ENCODE assay signal across 22 cellular contexts in the genomic region with DNA sequence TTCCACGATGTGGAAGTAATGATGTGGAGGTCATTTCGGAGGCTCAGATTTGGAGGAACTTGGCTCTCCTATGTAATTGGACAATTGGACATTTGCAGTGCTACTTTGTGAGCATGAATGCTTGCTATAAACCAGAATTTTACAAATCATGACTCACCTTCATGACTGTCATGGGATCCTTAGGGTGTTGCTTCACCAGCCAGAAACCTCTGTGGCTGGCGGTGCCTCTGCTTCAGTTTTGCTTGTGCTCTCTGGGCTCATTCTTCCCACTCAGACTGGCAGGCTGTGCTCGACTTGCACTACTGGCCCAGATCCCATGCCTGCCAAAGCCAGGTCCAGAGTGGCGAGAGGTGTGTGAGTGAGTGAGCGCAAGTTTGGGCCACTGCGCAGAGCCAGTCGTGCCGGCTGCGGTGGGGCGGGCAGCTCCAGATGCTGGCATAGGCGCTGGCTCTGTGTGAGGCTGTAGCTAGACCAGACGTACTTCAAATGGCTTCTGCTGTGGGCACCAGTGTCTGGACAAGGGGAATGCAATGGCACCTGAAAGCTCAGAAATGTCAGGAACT.
"Had no signal": no experiment of that assay in that cellular context is flagged by ENCODE, and none has a peak within 500 bp of the region (broad histone marks: within the 10 kb centered on the region; RNA-seq: fewer than 3 reads in every experiment).

No MANE protein-coding gene starts in this region.

- H3K27me3 ChIP-seq: body of pancreas, gastroesophageal sphincter, pancreas, tibial artery, vagina had no signal

- H3K4me3 Mint-ChIP-seq: activated CD8-positive, alpha-beta memory T cell treated with anti-CD3 and anti-CD28 coated beads, Interleukin-2, amount 10 ng/mL, durations not matched to agents 7 days and 5 days; activated naive CD4-positive, alpha-beta T cell treated with anti-CD3 and anti-CD28 coated beads, Interleukin-2, amount 50 U/mL, for 24 hours; activated T-cell treated with anti-CD3 and anti-CD28 coated beads, Interleukin-2, amount 50 U/mL, for 24 hours; naive thymus-derived CD4-positive, alpha-beta T cell; stimulated activated effector memory CD8-positive, alpha-beta T cell treated with anti-CD3 and anti-CD28 coated beads, Interleukin-12 subunit alpha, Interleukin-12 subunit beta, amount 100 ng/mL, for 72 hours had no signal

- H3K4me1 ChIP-seq: body of pancreas, gastroesophageal sphincter, pancreas, vagina had no signal

- ATAC-seq: activated CD8-positive, alpha-beta memory T cell treated with anti-CD3 and anti-CD28 coated beads, Interleukin-2, amount 10 ng/mL, durations not matched to agents 7 days and 5 days; body of pancreas; gastroesophageal sphincter; mucosa of descending colon; naive thymus-derived CD4-positive, alpha-beta T cell; pancreas; sciatic nerve; stimulated activated effector memory CD8-positive, alpha-beta T cell treated with anti-CD3 and anti-CD28 coated beads, Interleukin-12 subunit alpha, Interleukin-12 subunit beta, amount 100 ng/mL, for 72 hours had no signal

- H3K4me1 Mint-ChIP-seq: activated naive CD4-positive, alpha-beta T cell treated with anti-CD3 and anti-CD28 coated beads, Interleukin-2, amount 50 U/mL, for 24 hours; naive thymus-derived CD4-positive, alpha-beta T cell had no signal

- H3K4me3 ChIP-seq: body of pancreas, gastroesophageal sphincter, mucosa of descending colon, pancreas, tibial artery, vagina had no signal

- H3K27ac ChIP-seq: body of pancreas, gastroesophageal sphincter, pancreas, tibial artery, vagina, VCaP had no signal

- H3K36me3 ChIP-seq: gastroesophageal sphincter, pancreas, tibial artery, vagina had no signal

- H3K36me3 Mint-ChIP-seq: activated naive CD4-positive, alpha-beta T cell treated with anti-CD3 and anti-CD28 coated beads, Interleukin-2, amount 50 U/mL, for 24 hours; stimulated activated effector memory CD8-positive, alpha-beta T cell treated with anti-CD3 and anti-CD28 coated beads, Interleukin-12 subunit alpha, Interleukin-12 subunit beta, amount 100 ng/mL, for 72 hours had no signal

- H3K27ac Mint-ChIP-seq: activated CD8-positive, alpha-beta memory T cell treated with anti-CD3 and anti-CD28 coated beads, Interleukin-2, amount 10 ng/mL, durations not matched to agents 7 days and 5 days; activated naive CD4-positive, alpha-beta T cell treated with anti-CD3 and anti-CD28 coated beads, Interleukin-2, amount 50 U/mL, for 24 hours; activated T-cell treated with anti-CD3 and anti-CD28 coated beads, Interleukin-2, amount 50 U/mL, for 24 hours; naive thymus-derived CD4-positive, alpha-beta T cell; stimulated activated effector memory CD8-positive, alpha-beta T cell treated with anti-CD3 and anti-CD28 coated beads, Interleukin-12 subunit alpha, Interleukin-12 subunit beta, amount 100 ng/mL, for 72 hours had no signal

- H3K27me3 Mint-ChIP-seq: activated CD8-positive, alpha-beta memory T cell treated with anti-CD3 and anti-CD28 coated beads, Interleukin-2, amount 10 ng/mL, durations not matched to agents 7 days and 5 days; activated T-cell treated with anti-CD3 and anti-CD28 coated beads, Interleukin-2, amount 50 U/mL, for 24 hours had no signal

- DNase-seq: activated CD4-positive, alpha-beta T cell treated with anti-CD3 and anti-CD28 coated beads for 1 hour; activated CD4-positive, alpha-beta T cell treated with anti-CD3 and anti-CD28 coated beads, Interleukin-2, amount 50 U/mL, for 48 hours; activated CD8-positive, alpha-beta memory T cell treated with anti-CD3 and anti-CD28 coated beads, Interleukin-2, amount 10 ng/mL, durations not matched to agents 7 days and 5 days; activated effector memory CD4-positive, alpha-beta T cell treated with anti-CD3 and anti-CD28 coated beads, Interleukin-2, amount 50 U/mL, for 16 hours; activated T-cell treated with anti-CD3 and anti-CD28 coated beads, Interleukin-2, amount 50 U/mL, for 24 hours; amygdala; body of pancreas; effector CD8-positive, alpha-beta T cell; islet precursor cell; mucosa of descending colon; naive thymus-derived CD4-positive, alpha-beta T cell; pancreas; stimulated activated CD4-positive, alpha-beta T cell treated with anti-CD3 and anti-CD28 coated beads, Interleukin-12 subunit alpha, Interleukin-12 subunit beta, amount 100 ng/mL, for 4 hours; stimulated activated CD4-positive, alpha-beta T cell treated with anti-CD3 and anti-CD28 coated beads, Interleukin-2, amount 100 ng/mL, for 24 hours; T1000; tibial artery had no signal
